ENCODE assay signal across 11 cellular contexts in genomic region chr5:108975697-108976096, GRCh38.
"Had no signal": no experiment of that assay in that cellular context is flagged by ENCODE, and none has a peak within 500 bp of the region (broad histone marks: within the 10 kb centered on the region; RNA-seq: fewer than 3 reads in every experiment).

No MANE protein-coding gene starts in this region.

- DNase-seq: GM23248, GOT3, H7, H9, HCEC 1CT, HFFc6 had no signal

- H3K9ac ChIP-seq: GM23248 had no signal

- H3K27ac ChIP-seq: GM23248 had no signal

- H2AFZ ChIP-seq: GM23248, GM23338 had no signal

- ATAC-seq: GM23338, HCT116 had no signal

- H3K4me1 ChIP-seq: HAP-1 had no signal

- H3K9me3 ChIP-seq: HAP-1 had no signal

- H3K36me3 ChIP-seq: HAP-1 had no signal

- FAIRE-seq: H1, H54 had no signal

- H3K4me3 ChIP-seq: GM23248, GM23338, HAP-1 had no signal

- H3K4me2 ChIP-seq: GM23338 had no signal
